22 cellular contexts compared by ENCODE assay signal in the genomic region with DNA sequence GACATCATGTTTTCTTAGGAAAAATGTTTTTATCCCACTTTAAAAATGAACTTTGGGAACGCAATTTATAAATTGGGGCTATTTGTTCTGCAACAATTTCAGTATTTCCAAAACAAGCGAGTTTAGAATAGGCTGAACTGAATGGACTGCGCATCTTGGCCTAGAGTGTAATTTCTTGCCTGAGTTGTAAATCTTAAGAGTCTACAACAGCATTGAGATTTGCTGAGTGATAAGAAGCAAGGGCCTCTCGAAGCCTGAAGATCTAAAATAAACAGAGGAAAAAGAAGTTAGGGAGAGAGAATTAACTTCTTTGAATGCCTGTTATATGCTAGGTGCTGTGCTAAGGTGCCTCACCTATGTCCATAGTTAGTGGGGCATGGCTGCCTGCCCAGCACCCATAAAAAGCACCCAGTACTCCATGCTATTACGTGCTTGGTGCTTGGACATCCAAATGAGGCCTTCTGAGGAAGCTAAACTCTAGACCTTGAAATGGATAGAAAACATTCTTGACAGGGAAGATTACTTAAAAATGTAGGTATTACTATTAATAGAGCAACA.
"Had no signal": no experiment of that assay in that cellular context is flagged by ENCODE, and none has a peak within 500 bp of the region (broad histone marks: within the 10 kb centered on the region; RNA-seq: fewer than 3 reads in every experiment).

No MANE protein-coding gene starts in this region.

- H3K9me3 ChIP-seq: esophagus muscularis mucosa, heart left ventricle, pancreas, right atrium auricular region, thoracic aorta, upper lobe of left lung had no signal

- H3K4me3 ChIP-seq: esophagus muscularis mucosa, heart left ventricle, pancreas, right atrium auricular region, thoracic aorta, upper lobe of left lung had no signal

- H3K9me3 Mint-ChIP-seq: activated T-helper 1 cell treated with anti-CD3 and anti-CD28 coated beads, Interleukin-12 subunit alpha, Interleukin-12 subunit beta, Interleukin-2, Interleukin-4 antibody, amounts not matched to agents 30 ng/mL and 10 ng/mL and 1 ng/mL, durations not matched to agents 14 hours and 24 hours and 36 hours; dendritic cell treated with granulocyte-macrophage colony-stimulating factor and Interleukin-4, amounts not matched to agents 40 ng/mL and 50 ng/mL, for 4 days; neural crest cell had no signal

- H3K36me3 ChIP-seq: thoracic aorta, upper lobe of left lung had no signal

- H3K27me3 Mint-ChIP-seq: naive thymus-derived CD4-positive, alpha-beta T cell had no signal

- H3K4me1 ChIP-seq: pancreas had no signal

- H3K4me3 Mint-ChIP-seq: activated T-helper 1 cell treated with anti-CD3 and anti-CD28 coated beads, Interleukin-12 subunit alpha, Interleukin-12 subunit beta, Interleukin-2, Interleukin-4 antibody, amounts not matched to agents 30 ng/mL and 10 ng/mL and 1 ng/mL, durations not matched to agents 14 hours and 24 hours and 36 hours; dendritic cell treated with granulocyte-macrophage colony-stimulating factor and Interleukin-4, amounts not matched to agents 40 ng/mL and 50 ng/mL, for 4 days; naive thymus-derived CD4-positive, alpha-beta T cell; neural crest cell had no signal

- ATAC-seq: foreskin keratinocyte; heart left ventricle; left lobe of liver; naive thymus-derived CD4-positive, alpha-beta T cell; pancreas; stimulated activated naive CD8-positive, alpha-beta T cell treated with anti-CD3 and anti-CD28 coated beads, Interleukin-15, Interleukin-2, amounts not matched to agents 100 U/mL and 50 U/mL, for 24 hours had no signal

- H3K27ac Mint-ChIP-seq: activated T-helper 1 cell treated with anti-CD3 and anti-CD28 coated beads, Interleukin-12 subunit alpha, Interleukin-12 subunit beta, Interleukin-2, Interleukin-4 antibody, amounts not matched to agents 30 ng/mL and 10 ng/mL and 1 ng/mL, durations not matched to agents 14 hours and 24 hours and 36 hours; dendritic cell treated with granulocyte-macrophage colony-stimulating factor and Interleukin-4, amounts not matched to agents 40 ng/mL and 50 ng/mL, for 4 days; naive thymus-derived CD4-positive, alpha-beta T cell had no signal

- H3K27ac ChIP-seq: foreskin keratinocyte, heart left ventricle, pancreas, right atrium auricular region, thoracic aorta, upper lobe of left lung had no signal

- DNase-seq: activated CD4-positive, alpha-beta T cell treated with anti-CD3 and anti-CD28 coated beads for 4 hours; activated CD4-positive, alpha-beta T cell treated with anti-CD3 and anti-CD28 coated beads, Interleukin-2, amount 50 U/mL, for 4 hours; activated CD8-positive, alpha-beta memory T cell treated with anti-CD3 and anti-CD28 coated beads for 24 hours; activated effector memory CD4-positive, alpha-beta T cell treated with anti-CD3 and anti-CD28 coated beads, Interleukin-2, amount 50 U/mL, for 16 hours; activated naive CD4-positive, alpha-beta T cell treated with anti-CD3 and anti-CD28 coated beads, Interleukin-2, amount 50 U/mL, for 16 hours; amniotic stem cell; caudate nucleus; foreskin keratinocyte; heart left ventricle; naive thymus-derived CD4-positive, alpha-beta T cell; nucleus accumbens; pancreas; stimulated activated CD4-positive, alpha-beta T cell treated with anti-CD3 and anti-CD28 coated beads, Interleukin-2, amount 100 ng/mL, for 48 hours; stimulated activated naive CD8-positive, alpha-beta T cell treated with anti-CD3 and anti-CD28 coated beads, Interleukin-15, Interleukin-2, amounts not matched to agents 100 U/mL and 50 U/mL, for 24 hours had no signal

- H3K27me3 ChIP-seq: esophagus muscularis mucosa, foreskin keratinocyte, heart left ventricle, pancreas, right atrium auricular region, upper lobe of left lung had no signal
